ENCODE assay signal across 7 cellular contexts in genomic region chr17:75096082-75096625, GRCh38. TPM values are rescaled to one million over a fixed set of nuclear protein-coding genes. Genes with fewer than 3 reads are reported as not detected.
DNase-seq lines count a peak whose midpoint lies in the region; ATAC-seq, FAIRE-seq and TF ChIP-seq lines count a peak whose summit lies in the region.

No MANE protein-coding gene starts in this region.

- intact Hi-C loops in adrenal gland (cut with DNase I): no loop called here

- peak overlapping the region; percentile 47 for H3K4me2 ChIP-seq in keratinocyte (ENCODE audit: control insufficient read depth, extremely low read depth, insufficient read depth, low read depth, low read length)

- peaks cover 6 to 10% of the 10 kb centered on the region in 2 donors for H3K4me1 ChIP-seq in adrenal gland (replicated peaks in 1 of 2)
- H3K4me1 ChIP-seq in keratinocyte (ENCODE audit: control insufficient read depth, extremely low read depth, insufficient read depth, low read length): peaks cover 30% of the 10 kb centered on the region
- peaks cover 42 to 65% (median 52%) of the 10 kb centered on the region in 4 donors for H3K4me1 ChIP-seq in upper lobe of left lung

- dilution Hi-C loops in keratinocyte (cut with MboI; ENCODE audit: extremely low pct_ligation_motif_present, low sequenced_read_pairs): no loop called here

- peak; percentile 90 to 95 for ATAC-seq in upper lobe of left lung (ENCODE audit: low FRiP score in 2 of 2)

- no peaks in the 10 kb centered on the region for H3K79me2 ChIP-seq in keratinocyte (ENCODE audit: control insufficient read depth, insufficient read depth, low read length)

- H3K27me3 ChIP-seq in adrenal gland (no peaks in the 10 kb centered on the region), keratinocyte (ENCODE audit: control insufficient read depth, extremely low read depth, insufficient read depth, low read length) (no peaks in the 10 kb centered on the region), upper lobe of left lung (no peaks in the 10 kb centered on the region)

- H3K4me3 ChIP-seq in adrenal gland (no peak overlapping the region), keratinocyte (ENCODE audit: control insufficient read depth in 2 of 3, extremely low read depth in 1 of 3, insufficient read depth in 2 of 3, low read depth in 1 of 3, low read length in 3 of 3) (no peak overlapping the region), upper lobe of left lung (no peak overlapping the region)

- 18 to 34% (median 24%) methylated on average over 10 to 14 of the region's 14 CpGs for WGBS in adrenal gland, 4 donors
- 29 to 38% methylated on average over 13 to 14 of the region's 14 CpGs for WGBS in upper lobe of left lung, 2 donors

- no peaks in the 10 kb centered on the region for H3K9me3 ChIP-seq in adrenal gland (replicated peaks in 1 of 3)
- no peaks in the 10 kb centered on the region for H3K9me3 ChIP-seq in keratinocyte (ENCODE audit: control insufficient read depth, low read depth, low read length)
- H3K9me3 ChIP-seq in upper lobe of left lung: no peaks in the 10 kb centered on the region

- TF ChIP-seq POLR2A in adrenal gland (IDR thresholded peaks at IDR 0.05): no peak
- TF ChIP-seq POLR2A in upper lobe of left lung (IDR thresholded peaks at IDR 0.05): peak in 1 of 4 donors; percentile 29

- no peak overlapping the region for H3K9ac ChIP-seq in keratinocyte (ENCODE audit: control insufficient read depth, extremely low read depth, insufficient read depth, low read length)

- peak; percentile 94 for FAIRE-seq in keratinocyte (lab: Jason Lieb, UNC)

- H3K27ac ChIP-seq in adrenal gland: peak overlapping the region in 1 of 5 donors; percentile 75
- peak overlapping the region; percentile 49 for H3K27ac ChIP-seq in keratinocyte (ENCODE audit: control insufficient read depth, insufficient read depth, low read length)
- peak overlapping the region; percentile 75 to 98 (median 79) for H3K27ac ChIP-seq in upper lobe of left lung

- DNase-seq in HuH-7 (ENCODE audit: low spot score) (peak; percentile 91), adrenal gland (peak; percentile 65 to 88 (median 87)), keratinocyte (ENCODE audit: low read depth, low spot score) (peak; percentile 95), upper lobe of left lung (peak; percentile 83 to 95), NAMALWA (ENCODE audit: low spot score) (no peak), mesenteric fat pad (ENCODE audit: low spot score) (no peak)
- no peak for DNase-seq in NK-92 treated with Interleukin-12 subunit alpha and Interleukin-12 subunit beta, amount 100 ng/mL, for 24 hours (lab: John Stamatoyannopoulos, UW)

- no peaks in the 10 kb centered on the region for H3K9me1 ChIP-seq in keratinocyte (ENCODE audit: control insufficient read depth, extremely low read depth, insufficient read depth, low read length)

- peak in 2 of 4 donors; percentile 57 to 89 for TF ChIP-seq EP300 in upper lobe of left lung (IDR thresholded peaks at IDR 0.05)

- H4K20me1 ChIP-seq in keratinocyte (ENCODE audit: control insufficient read depth, extremely low read depth, insufficient read depth, low read length): no peaks in the 10 kb centered on the region

- H3K36me3 ChIP-seq in adrenal gland (replicated peaks in 1 of 2) (no peaks in the 10 kb centered on the region), keratinocyte (ENCODE audit: control insufficient read depth in 2 of 2, extremely low read depth in 1 of 2, insufficient read depth in 2 of 2, low read length in 2 of 2) (peaks cover 2 to 6% of the 10 kb centered on the region in 2 experiments), upper lobe of left lung (peaks cover 7 to 39% (median 30%) of the 10 kb centered on the region in 4 donors)

- H2AFZ ChIP-seq in keratinocyte (ENCODE audit: control insufficient read depth, low read length): no peak overlapping the region

- TF ChIP-seq CTCF in adrenal gland (IDR thresholded peaks at IDR 0.05) (no peak), keratinocyte (optimal IDR thresholded peaks at IDR 0.05 in 1 of 3, IDR thresholded peaks at IDR 0.05 in 1 of 3, conservative IDR thresholded peaks at IDR 0.05 in 1 of 3; ENCODE audit: extremely low read depth in 1 of 3, insufficient read depth in 2 of 3, low read length in 3 of 3) (no peak), upper lobe of left lung (IDR thresholded peaks at IDR 0.05) (no peak)

RNA-seq across cellular contexts. Expression of gene SLC16A5, which starts 8.4 kb away (rescaled TPM):
- total RNA-seq in adrenal gland (1 to 10 TPM in 7 of 8 donors, under 1 TPM in 1; 0.91 to 3.0 (median 1.7) TPM), upper lobe of left lung (100 to 1,000 TPM in 4 of 6 donors, 10 to 100 TPM in 2; 40.6 to 234 (median 123) TPM), mesenteric fat pad (12.3 TPM)
- polyA plus RNA-seq in adrenal gland (1 to 10 TPM in 2 of 3 donors, under 1 TPM in 1; 0.77 to 3.9 (median 2.1) TPM), keratinocyte (3.5 to 5.4 TPM (median 4.0 TPM) in 3 replicates)
- 0.45 TPM for polyA plus RNA-seq in keratinocyte (2011; ENCODE audit: low read depth)
- polyA plus RNA-seq in keratinocyte (2011; cell fraction: cytosol; rRNA removed): 2.6 and 5.7 TPM in 2 replicates
- polyA plus RNA-seq in keratinocyte (2011; cell fraction: nucleus; rRNA removed): 16.1 and 26.3 TPM in 2 replicates
- 3.6 and 4.8 TPM in 2 replicates for polyA plus RNA-seq in keratinocyte (2012; ENCODE audit: low replicate concordance)
- polyA minus RNA-seq in keratinocyte: 4.4 to 7.2 TPM (median 7.0 TPM) in 3 replicates
- polyA minus RNA-seq in keratinocyte (2011; cell fraction: cytosol; rRNA and poly(A)+ RNA removed): 7.5 TPM
- 9.1 and 9.6 TPM in 2 replicates for polyA minus RNA-seq in keratinocyte (2011; cell fraction: nucleus; rRNA and poly(A)+ RNA removed)

RNA-seq across cellular contexts. Expression of gene ARMC7, which starts 13.6 kb away (rescaled TPM):
- total RNA-seq in adrenal gland: 10 to 100 TPM in 1 of 8 donors, 1 to 10 TPM in 7; 4.9 to 13.8 (median 9.0) TPM
- 1 to 10 TPM; 5.5 to 7.1 (median 5.8) TPM for polyA plus RNA-seq in adrenal gland
- 3.2 to 6.0 TPM (median 4.2 TPM) in 3 replicates for polyA plus RNA-seq in keratinocyte
- polyA plus RNA-seq in keratinocyte (2011; ENCODE audit: low read depth): 1.8 TPM
- 3.5 and 4.7 TPM in 2 replicates for polyA plus RNA-seq in keratinocyte (2011; cell fraction: cytosol; rRNA removed)
- 8.7 and 10.6 TPM in 2 replicates for polyA plus RNA-seq in keratinocyte (2011; cell fraction: nucleus; rRNA removed)
- polyA plus RNA-seq in keratinocyte (2012; ENCODE audit: low replicate concordance): 5.9 and 6.3 TPM in 2 replicates
- 3.4 to 5.4 TPM (median 3.5 TPM) in 3 replicates for polyA minus RNA-seq in keratinocyte
- polyA minus RNA-seq in keratinocyte (2011; cell fraction: cytosol; rRNA and poly(A)+ RNA removed): 4.0 TPM
- 4.2 and 5.9 TPM in 2 replicates for polyA minus RNA-seq in keratinocyte (2011; cell fraction: nucleus; rRNA and poly(A)+ RNA removed)
- 10 to 100 TPM in 5 of 6 donors, 1 to 10 TPM in 1; 7.3 to 29.5 (median 16.6) TPM for total RNA-seq in upper lobe of left lung
- total RNA-seq in mesenteric fat pad: 7.9 TPM

RNA-seq across cellular contexts. Expression of gene NT5C, which starts 35.4 kb away (rescaled TPM):
- total RNA-seq in adrenal gland (100 to 1,000 TPM in 1 of 8 donors, 10 to 100 TPM in 7; 33.4 to 112 (median 62.9) TPM), upper lobe of left lung (100 to 1,000 TPM in 2 of 6 donors, 10 to 100 TPM in 4; 46.4 to 113 (median 76.6) TPM), mesenteric fat pad (33.5 TPM)
- polyA plus RNA-seq in adrenal gland (100 to 1,000 TPM in 2 of 3 donors, 10 to 100 TPM in 1; 20.6 to 124 (median 114) TPM), keratinocyte (29.9 to 38.1 TPM (median 38.0 TPM) in 3 replicates)
- 22.2 TPM for polyA plus RNA-seq in keratinocyte (2011; ENCODE audit: low read depth)
- polyA plus RNA-seq in keratinocyte (2011; cell fraction: cytosol; rRNA removed): 15.2 and 35.4 TPM in 2 replicates
- polyA plus RNA-seq in keratinocyte (2011; cell fraction: nucleus; rRNA removed): 32.0 and 44.4 TPM in 2 replicates
- polyA plus RNA-seq in keratinocyte (2012; ENCODE audit: low replicate concordance): 28.7 and 54.4 TPM in 2 replicates
- 9.4 to 21.4 TPM (median 10.0 TPM) in 3 replicates for polyA minus RNA-seq in keratinocyte
- 16.1 TPM for polyA minus RNA-seq in keratinocyte (2011; cell fraction: cytosol; rRNA and poly(A)+ RNA removed)
- 8.1 and 9.2 TPM in 2 replicates for polyA minus RNA-seq in keratinocyte (2011; cell fraction: nucleus; rRNA and poly(A)+ RNA removed)

RNA-seq across cellular contexts. Expression of gene KCTD2, which starts 49.1 kb away (rescaled TPM):
- total RNA-seq in adrenal gland (10 to 100 TPM; 38.2 to 49.2 (median 41.8) TPM), upper lobe of left lung (10 to 100 TPM; 17.8 to 26.1 (median 22.9) TPM), mesenteric fat pad (34.7 TPM)
- polyA plus RNA-seq in adrenal gland (10 to 100 TPM; 20.6 to 52.4 (median 24.3) TPM), keratinocyte (20.7 to 22.8 TPM (median 21.2 TPM) in 3 replicates)
- polyA plus RNA-seq in keratinocyte (2011; ENCODE audit: low read depth): 15.9 TPM
- polyA plus RNA-seq in keratinocyte (2011; cell fraction: cytosol; rRNA removed): 18.1 and 21.4 TPM in 2 replicates
- 23.4 and 23.9 TPM in 2 replicates for polyA plus RNA-seq in keratinocyte (2011; cell fraction: nucleus; rRNA removed)
- polyA plus RNA-seq in keratinocyte (2012; ENCODE audit: low replicate concordance): 11.6 and 14.1 TPM in 2 replicates
- 14.8 to 18.9 TPM (median 16.1 TPM) in 3 replicates for polyA minus RNA-seq in keratinocyte
- polyA minus RNA-seq in keratinocyte (2011; cell fraction: cytosol; rRNA and poly(A)+ RNA removed): 10.0 TPM
- 8.2 and 12.1 TPM in 2 replicates for polyA minus RNA-seq in keratinocyte (2011; cell fraction: nucleus; rRNA and poly(A)+ RNA removed)

RNA-seq across cellular contexts. Expression of gene ATP5PD, which starts 49.4 kb away (rescaled TPM):
- total RNA-seq in adrenal gland (100 to 1,000 TPM; 215 to 452 (median 276) TPM), upper lobe of left lung (100 to 1,000 TPM; 126 to 198 (median 186) TPM), mesenteric fat pad (310 TPM)
- polyA plus RNA-seq in adrenal gland (100 to 1,000 TPM; 393 to 826 (median 646) TPM), keratinocyte (240 to 406 TPM (median 276 TPM) in 3 replicates)
- 568 TPM for polyA plus RNA-seq in keratinocyte (2011; ENCODE audit: low read depth)
- 359 and 386 TPM in 2 replicates for polyA plus RNA-seq in keratinocyte (2011; cell fraction: cytosol; rRNA removed)
- 150 and 186 TPM in 2 replicates for polyA plus RNA-seq in keratinocyte (2011; cell fraction: nucleus; rRNA removed)
- polyA plus RNA-seq in keratinocyte (2012; ENCODE audit: low replicate concordance): 433 and 520 TPM in 2 replicates
- polyA minus RNA-seq in keratinocyte: 94.7 to 314 TPM (median 216 TPM) in 3 replicates
- 120 TPM for polyA minus RNA-seq in keratinocyte (2011; cell fraction: cytosol; rRNA and poly(A)+ RNA removed)
- 37.8 and 44.1 TPM in 2 replicates for polyA minus RNA-seq in keratinocyte (2011; cell fraction: nucleus; rRNA and poly(A)+ RNA removed)

Comparison
In these comparisons a context has a peak if more than half of its experiments do, and no peak if none do; other contexts are left out.
1. DNase-seq: peak in HuH-7 (single experiment), adrenal gland (7 of 7), keratinocyte (single experiment) and upper lobe of left lung (2 of 2); none in NK-92 treated with Interleukin-12 subunit alpha and Interleukin-12 subunit beta, amount 100 ng/mL, for 24 hours (single experiment), NAMALWA (single experiment) and mesenteric fat pad (single experiment).